8 cellular contexts compared by ENCODE assay signal in the genomic region with DNA sequence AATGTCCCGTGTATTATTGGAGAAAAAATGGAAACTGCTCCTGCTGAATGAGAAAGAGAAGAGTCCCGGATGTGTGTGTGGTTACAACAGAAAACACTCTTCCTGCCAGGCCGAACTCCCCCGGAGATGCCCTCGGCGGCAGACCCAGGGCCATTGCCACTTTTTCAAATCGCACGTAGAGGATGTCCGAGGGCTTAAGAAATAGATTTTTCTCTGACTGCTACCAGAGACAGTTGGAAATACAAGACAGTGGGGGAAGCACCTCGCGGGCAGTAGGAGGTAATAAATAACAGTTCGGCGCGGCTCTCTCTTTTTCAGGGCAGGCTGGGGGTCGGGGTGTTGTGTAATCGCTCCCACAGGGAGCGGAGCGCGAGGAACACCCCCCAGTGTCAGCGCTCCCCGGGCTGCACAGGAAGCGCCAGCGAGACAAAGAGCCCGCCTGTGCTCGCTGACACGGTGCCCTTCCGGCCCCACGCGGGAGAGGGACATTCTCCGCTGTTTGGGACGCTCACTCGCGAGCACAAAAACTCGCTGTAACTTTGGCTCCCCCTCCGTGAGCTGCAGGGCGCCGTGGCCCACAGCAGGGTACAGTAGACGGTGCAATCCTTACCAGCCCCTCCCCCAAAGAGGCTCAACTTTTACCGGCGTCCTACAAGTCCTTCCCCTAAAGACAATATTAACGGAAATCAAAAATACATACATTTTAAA. TPM values are rescaled to one million over a fixed set of nuclear protein-coding genes. Genes with fewer than 3 reads are reported as not detected.
DNase-seq lines count a peak whose midpoint lies in the region; ATAC-seq and TF ChIP-seq lines count a peak whose summit lies in the region.

No MANE protein-coding gene starts in this region.

- H3K4me1 ChIP-seq in CD8-positive, alpha-beta T cell (ENCODE audit: insufficient read depth, low read length): peaks cover 26% of the 10 kb centered on the region
- peaks cover 38% of the 10 kb centered on the region for H3K4me1 ChIP-seq in stomach smooth muscle (ENCODE audit: control insufficient read depth, insufficient read depth, low read length)

- peaks cover 16% of the 10 kb centered on the region for H3K36me3 Mint-ChIP-seq in CD8-positive, alpha-beta T cell
- H3K36me3 Mint-ChIP-seq in activated T-helper 2 cell treated with anti-CD3 and anti-CD28 coated beads, Interferon-gamma antibody, Interleukin-2, Interleukin-4, amounts not matched to agents 10 μg/mL and 5 μg/mL and 100 μg/mL, durations not matched to agents 14 hours and 24 hours and 36 hours (ENCODE audit: low read depth): peaks cover 44% of the 10 kb centered on the region
- H3K36me3 Mint-ChIP-seq in nephron progenitor cell (ENCODE audit: low read depth): peaks cover 3% of the 10 kb centered on the region

- H3K27me3 ChIP-seq in CD8-positive, alpha-beta T cell (ENCODE audit: insufficient read depth, low read length): no peaks in the 10 kb centered on the region
- H3K27me3 ChIP-seq in stomach smooth muscle (ENCODE audit: control insufficient read depth in 1 of 2, insufficient read depth in 2 of 2, low read length in 2 of 2): no peaks in the 10 kb centered on the region

- peak; percentile 74 for ATAC-seq in CD8-positive, alpha-beta T cell
- ATAC-seq in GM19372 (IDR thresholded peaks at IDR 0.05; ENCODE audit: low read depth, unreplicated experiment) (peak; percentile 56), HG03469 (IDR thresholded peaks at IDR 0.05; ENCODE audit: unreplicated experiment) (peak; percentile 39)

- peak overlapping the region; percentile 79 to 86 for H3K9ac ChIP-seq in stomach smooth muscle (ENCODE audit: low read length in 2 of 2)

- H3K4me3 Mint-ChIP-seq in CD8-positive, alpha-beta T cell: peak overlapping the region; percentile 99
- peak overlapping the region; percentile 91 for H3K4me3 Mint-ChIP-seq in activated T-helper 2 cell treated with anti-CD3 and anti-CD28 coated beads, Interferon-gamma antibody, Interleukin-2, Interleukin-4, amounts not matched to agents 10 μg/mL and 5 μg/mL and 100 μg/mL, durations not matched to agents 14 hours and 24 hours and 36 hours (ENCODE audit: low read depth)
- peak overlapping the region; percentile 97 for H3K4me3 Mint-ChIP-seq in nephron progenitor cell

- no peaks in the 10 kb centered on the region for H3K36me3 ChIP-seq in CD8-positive, alpha-beta T cell (ENCODE audit: insufficient read depth, low read length)
- H3K36me3 ChIP-seq in stomach smooth muscle (ENCODE audit: control insufficient read depth in 2 of 2, insufficient read depth in 2 of 2, low read length in 2 of 2): no peaks in the 10 kb centered on the region

- H3K27ac ChIP-seq in CD8-positive, alpha-beta T cell (ENCODE audit: low read depth, low read length): peak overlapping the region; percentile 85
- peak overlapping the region; percentile 90 for H3K27ac ChIP-seq in stomach smooth muscle (ENCODE audit: low read length)

- CTCF ChIA-PET in CD8-positive, alpha-beta T cell (lab: Charles Lee): no interaction called here

- H3K27me3 Mint-ChIP-seq in CD8-positive, alpha-beta T cell (ENCODE audit: low read depth): no peaks in the 10 kb centered on the region
- peaks cover 3% of the 10 kb centered on the region for H3K27me3 Mint-ChIP-seq in activated T-helper 2 cell treated with anti-CD3 and anti-CD28 coated beads, Interferon-gamma antibody, Interleukin-2, Interleukin-4, amounts not matched to agents 10 μg/mL and 5 μg/mL and 100 μg/mL, durations not matched to agents 14 hours and 24 hours and 36 hours (ENCODE audit: low read depth)
- no peaks in the 10 kb centered on the region for H3K27me3 Mint-ChIP-seq in nephron progenitor cell (ENCODE audit: low read depth, poor library complexity)

- peaks cover 44% of the 10 kb centered on the region for H3K4me1 Mint-ChIP-seq in CD8-positive, alpha-beta T cell (ENCODE audit: low read depth)
- H3K4me1 Mint-ChIP-seq in activated T-helper 2 cell treated with anti-CD3 and anti-CD28 coated beads, Interferon-gamma antibody, Interleukin-2, Interleukin-4, amounts not matched to agents 10 μg/mL and 5 μg/mL and 100 μg/mL, durations not matched to agents 14 hours and 24 hours and 36 hours (ENCODE audit: low read depth): peaks cover 40% of the 10 kb centered on the region
- H3K4me1 Mint-ChIP-seq in nephron progenitor cell: peaks cover 69% of the 10 kb centered on the region

- POLR2A ChIA-PET in CD8-positive, alpha-beta T cell (lab: Charles Lee): interaction anchor here (0.9 to 1.5 kb wide), 7 partner anchors 9 to 370 kb away, joined by 3 to 8 read pairs (median 4); partner anchors contain the start of genes ATG7 and TAMM41

- H3K9me3 Mint-ChIP-seq in CD8-positive, alpha-beta T cell: no peaks in the 10 kb centered on the region
- H3K9me3 Mint-ChIP-seq in activated T-helper 2 cell treated with anti-CD3 and anti-CD28 coated beads, Interferon-gamma antibody, Interleukin-2, Interleukin-4, amounts not matched to agents 10 μg/mL and 5 μg/mL and 100 μg/mL, durations not matched to agents 14 hours and 24 hours and 36 hours: no peaks in the 10 kb centered on the region
- no peaks in the 10 kb centered on the region for H3K9me3 Mint-ChIP-seq in nephron progenitor cell

- intact Hi-C loops in CD8-positive, alpha-beta T cell (cut with DNase I, micrococcal nuclease): loop anchor here (2.0 to 10.0 kb wide), 10 partner anchors 18 to 915 kb away; partner anchors contain the start of genes ATG7 (in 2 of the 2), TAMM41 (in 2 of the 2), MKRN2 (in 1 of the 2) and TSEN2 (in 1 of the 2)
- intact Hi-C loops in activated T-helper 2 cell treated with anti-CD3 and anti-CD28 coated beads, Interferon-gamma antibody, Interleukin-2, Interleukin-4, amounts not matched to agents 10 μg/mL and 5 μg/mL and 100 μg/mL, durations not matched to agents 14 hours and 24 hours and 36 hours (cut with micrococcal nuclease): loop anchor here (1.0 to 10.0 kb wide), 8 partner anchors 16 to 405 kb away; no protein-coding TSS in a partner anchor

- peak; percentile 31 to 80 (median 64) for DNase-seq in CD8-positive, alpha-beta T cell
- DNase-seq in RKO (ENCODE audit: low spot score) (peak; percentile 79), fibroblast of the aortic adventitia (ENCODE audit: low read depth) (peak; percentile 82), nephron progenitor cell (peak; percentile 64)
- peak; percentile 61 for DNase-seq in activated T-helper 2 cell treated with anti-CD3 and anti-CD28 coated beads, Interferon-gamma antibody, Interleukin-2, Interleukin-4, amounts not matched to agents 10 μg/mL and 5 μg/mL and 100 μg/mL, durations not matched to agents 14 hours and 24 hours and 36 hours (ENCODE audit: low spot score)

- H3K9me3 ChIP-seq in CD8-positive, alpha-beta T cell (ENCODE audit: low read length): no peaks in the 10 kb centered on the region
- H3K9me3 ChIP-seq in stomach smooth muscle (ENCODE audit: control insufficient read depth in 2 of 2, low read length in 2 of 2): no peaks in the 10 kb centered on the region

- peak overlapping the region; percentile 82 for H3K4me3 ChIP-seq in CD8-positive, alpha-beta T cell (ENCODE audit: low read depth, low read length)
- H3K4me3 ChIP-seq in fibroblast of the aortic adventitia (ENCODE audit: low read depth, low read length) (peak overlapping the region; percentile 97), stomach smooth muscle (ENCODE audit: low read length in 2 of 2) (peak overlapping the region; percentile 84 to 93)

- TF ChIP-seq CTCF in CD8-positive, alpha-beta T cell (IDR thresholded peaks at IDR 0.05): no peak
- peak; percentile 12 for TF ChIP-seq CTCF in fibroblast of the aortic adventitia (IDR thresholded peaks at IDR 0.05; ENCODE audit: insufficient read depth, low read length)
- TF ChIP-seq CTCF in nephron progenitor cell (IDR thresholded peaks at IDR 0.05): no peak

- peak overlapping the region; percentile 99 for H3K27ac Mint-ChIP-seq in CD8-positive, alpha-beta T cell
- peak overlapping the region; percentile 92 for H3K27ac Mint-ChIP-seq in activated T-helper 2 cell treated with anti-CD3 and anti-CD28 coated beads, Interferon-gamma antibody, Interleukin-2, Interleukin-4, amounts not matched to agents 10 μg/mL and 5 μg/mL and 100 μg/mL, durations not matched to agents 14 hours and 24 hours and 36 hours
- peak overlapping the region; percentile 100 for H3K27ac Mint-ChIP-seq in nephron progenitor cell

RNA-seq across cellular contexts. Expression of gene VGLL4, which starts 1.1 kb away (rescaled TPM):
- total RNA-seq in CD8-positive, alpha-beta T cell: 10 to 100 TPM; 13.8 to 14.1 TPM
- total RNA-seq in activated T-helper 2 cell treated with anti-CD3 and anti-CD28 coated beads, Interferon-gamma antibody, Interleukin-2, Interleukin-4, amounts not matched to agents 10 μg/mL and 5 μg/mL and 100 μg/mL, durations not matched to agents 14 hours and 24 hours and 36 hours: 66.6 and 69.8 TPM in 2 replicates
- total RNA-seq in fibroblast of the aortic adventitia (ENCODE audit: low replicate concordance): 94.2 and 131 TPM in 2 replicates

Comparison
In these comparisons a context has a peak if more than half of its experiments do, and no peak if none do; other contexts are left out.
1. Peak in every context shown above with its lines: DNase-seq, ATAC-seq, H3K4me3 ChIP-seq and H3K27ac ChIP-seq.